Comparison of ENCODE assay signal across 1 cellular context in the genomic region with DNA sequence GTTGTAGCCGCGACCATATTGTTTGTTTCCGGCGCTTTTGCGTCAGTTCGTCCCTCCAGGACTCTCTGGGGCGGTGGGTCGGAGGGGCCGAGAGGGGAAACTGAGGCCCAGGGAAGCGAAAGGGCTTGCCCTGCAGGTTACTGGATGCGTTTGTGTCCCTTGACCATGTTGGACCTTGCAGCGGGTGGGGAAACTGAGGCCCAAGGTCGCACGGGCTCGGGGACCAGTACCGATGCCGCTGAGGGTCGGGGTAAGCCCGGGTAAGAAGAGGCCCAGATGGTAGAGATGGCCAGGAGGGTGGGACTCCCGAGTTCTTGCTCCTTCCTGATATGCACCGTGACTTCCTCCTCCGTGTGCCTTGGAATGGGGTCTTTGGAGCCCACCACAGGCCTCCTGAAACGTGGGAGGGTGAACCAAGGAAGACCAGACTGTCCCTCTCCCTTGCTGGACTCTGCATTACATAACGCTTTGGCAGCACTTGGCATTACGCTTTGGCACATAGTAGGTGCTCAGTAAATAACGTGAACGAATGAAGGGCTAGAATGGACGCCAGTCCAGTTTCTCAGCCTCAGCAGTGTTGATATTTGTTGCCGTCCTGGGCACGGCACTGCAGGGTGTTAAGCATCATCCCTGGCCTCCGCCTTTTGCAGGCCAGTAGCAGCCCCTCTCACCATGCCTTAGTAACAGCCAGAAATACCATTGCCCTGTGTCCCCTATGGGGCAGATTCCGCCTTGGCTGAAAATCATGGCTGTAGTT.
TF ChIP-seq lines count a peak whose summit lies in the region.

No MANE protein-coding gene starts in this region.

TF ChIP-seq in HEK293, 187 proteins besides CTCF, POLR2A, EP300 and RAD21 (continued from another document):
- TF ChIP-seq, protein P1, sequence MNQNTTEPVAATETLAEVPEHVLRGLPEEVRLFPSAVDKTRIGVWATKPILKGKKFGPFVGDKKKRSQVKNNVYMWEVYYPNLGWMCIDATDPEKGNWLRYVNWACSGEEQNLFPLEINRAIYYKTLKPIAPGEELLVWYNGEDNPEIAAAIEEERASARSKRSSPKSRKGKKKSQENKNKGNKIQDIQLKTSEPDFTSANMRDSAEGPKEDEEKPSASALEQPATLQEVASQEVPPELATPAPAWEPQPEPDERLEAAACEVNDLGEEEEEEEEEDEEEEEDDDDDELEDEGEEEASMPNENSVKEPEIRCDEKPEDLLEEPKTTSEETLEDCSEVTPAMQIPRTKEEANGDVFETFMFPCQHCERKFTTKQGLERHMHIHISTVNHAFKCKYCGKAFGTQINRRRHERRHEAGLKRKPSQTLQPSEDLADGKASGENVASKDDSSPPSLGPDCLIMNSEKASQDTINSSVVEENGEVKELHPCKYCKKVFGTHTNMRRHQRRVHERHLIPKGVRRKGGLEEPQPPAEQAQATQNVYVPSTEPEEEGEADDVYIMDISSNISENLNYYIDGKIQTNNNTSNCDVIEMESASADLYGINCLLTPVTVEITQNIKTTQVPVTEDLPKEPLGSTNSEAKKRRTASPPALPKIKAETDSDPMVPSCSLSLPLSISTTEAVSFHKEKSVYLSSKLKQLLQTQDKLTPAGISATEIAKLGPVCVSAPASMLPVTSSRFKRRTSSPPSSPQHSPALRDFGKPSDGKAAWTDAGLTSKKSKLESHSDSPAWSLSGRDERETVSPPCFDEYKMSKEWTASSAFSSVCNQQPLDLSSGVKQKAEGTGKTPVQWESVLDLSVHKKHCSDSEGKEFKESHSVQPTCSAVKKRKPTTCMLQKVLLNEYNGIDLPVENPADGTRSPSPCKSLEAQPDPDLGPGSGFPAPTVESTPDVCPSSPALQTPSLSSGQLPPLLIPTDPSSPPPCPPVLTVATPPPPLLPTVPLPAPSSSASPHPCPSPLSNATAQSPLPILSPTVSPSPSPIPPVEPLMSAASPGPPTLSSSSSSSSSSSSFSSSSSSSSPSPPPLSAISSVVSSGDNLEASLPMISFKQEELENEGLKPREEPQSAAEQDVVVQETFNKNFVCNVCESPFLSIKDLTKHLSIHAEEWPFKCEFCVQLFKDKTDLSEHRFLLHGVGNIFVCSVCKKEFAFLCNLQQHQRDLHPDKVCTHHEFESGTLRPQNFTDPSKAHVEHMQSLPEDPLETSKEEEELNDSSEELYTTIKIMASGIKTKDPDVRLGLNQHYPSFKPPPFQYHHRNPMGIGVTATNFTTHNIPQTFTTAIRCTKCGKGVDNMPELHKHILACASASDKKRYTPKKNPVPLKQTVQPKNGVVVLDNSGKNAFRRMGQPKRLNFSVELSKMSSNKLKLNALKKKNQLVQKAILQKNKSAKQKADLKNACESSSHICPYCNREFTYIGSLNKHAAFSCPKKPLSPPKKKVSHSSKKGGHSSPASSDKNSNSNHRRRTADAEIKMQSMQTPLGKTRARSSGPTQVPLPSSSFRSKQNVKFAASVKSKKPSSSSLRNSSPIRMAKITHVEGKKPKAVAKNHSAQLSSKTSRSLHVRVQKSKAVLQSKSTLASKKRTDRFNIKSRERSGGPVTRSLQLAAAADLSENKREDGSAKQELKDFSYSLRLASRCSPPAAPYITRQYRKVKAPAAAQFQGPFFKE (tag by site-specific recombination; IDR thresholded peaks at IDR 0.05; ENCODE audit: borderline replicate concordance) = 0 out of 2 replicates have a peak, but pooled peaks have one; percentile 63
- TF ChIP-seq ZNF24 (tag by site-specific recombination; IDR thresholded peaks at IDR 0.05) = peak; percentile 96
- 0 out of 2 replicates have a peak, but pooled peaks have one; percentile 29 for TF ChIP-seq MZF1 (tag by site-specific recombination; IDR thresholded peaks at IDR 0.05; ENCODE audit: borderline replicate concordance)
